ENCODE assay signal across 18 cellular contexts in the genomic region with DNA sequence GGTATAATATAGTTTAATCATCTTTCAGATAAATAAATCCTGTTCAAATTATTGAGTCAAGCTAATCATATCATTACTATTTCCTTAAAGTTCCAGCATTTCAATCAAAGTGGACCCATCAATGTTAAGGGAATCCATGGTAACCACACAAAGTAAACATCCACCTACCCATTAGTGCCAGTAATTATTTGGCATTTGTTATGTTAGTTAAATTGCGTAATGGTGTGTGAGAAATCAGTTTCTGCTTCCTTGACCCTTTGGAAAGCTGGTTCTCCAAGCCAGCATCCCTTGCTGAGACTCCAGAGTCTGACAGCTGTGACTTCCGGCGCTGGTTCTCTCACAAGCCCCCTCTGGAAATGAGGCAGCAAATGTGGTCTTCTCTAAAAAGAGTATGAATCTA.
DNase-seq lines count a peak whose midpoint lies in the region; ATAC-seq, FAIRE-seq and TF ChIP-seq lines count a peak whose summit lies in the region.
"Had no signal": no experiment of that assay in that cellular context is flagged by ENCODE, and none has a peak within 500 bp of the region (broad histone marks: within the 10 kb centered on the region; RNA-seq: fewer than 3 reads in every experiment).

No MANE protein-coding gene starts in this region.

- no peak for TF ChIP-seq POLR2A in right lobe of liver (IDR thresholded peaks at IDR 0.05)

- no peak for FAIRE-seq in bronchial epithelial cell (lab: Jason Lieb, UNC)

- DNase-seq in COR-L47 (lab: John Stamatoyannopoulos, UW) (peak; percentile 88), LNCaP clone FGC (ENCODE audit: low read depth) (peak; percentile 79), bronchial epithelial cell (ENCODE audit: low read depth) (peak; percentile 34), right lobe of liver (no peak), nucleus accumbens (lab: John Stamatoyannopoulos, UW) (no peak)
- DNase-seq in effector CD4-positive, alpha-beta T cell, result no peak
- DNase-seq: activated CD8-positive, alpha-beta memory T cell treated with anti-CD3 and anti-CD28 coated beads, Interleukin-2, amount 50 U/mL, for 4 hours; activated naive CD4-positive, alpha-beta T cell treated with Interleukin-2 at 50 U/mL for 16 hours; effector CD8-positive, alpha-beta T cell; islet precursor cell; mucosa of descending colon; NCI-H1436; NCI-H524; Peyer's patch; stimulated activated naive CD8-positive, alpha-beta T cell treated with anti-CD3 and anti-CD28 coated beads, Interleukin-15, amount 100 ng/mL, for 72 hours had no signal

- peaks cover 0 to 4% (median 0%) of the 10 kb centered on the region in 4 donors for H3K4me1 ChIP-seq in right lobe of liver
- H3K4me1 ChIP-seq: parathyroid adenoma, Peyer's patch had no signal

- H3K27ac ChIP-seq in right lobe of liver, result no peak overlapping the region
- H3K27ac ChIP-seq: parathyroid adenoma, Peyer's patch had no signal

- no peaks in the 10 kb centered on the region for H3K9me3 ChIP-seq in right lobe of liver
- H3K9me3 ChIP-seq: mucosa of descending colon, Peyer's patch had no signal

- ATAC-seq in right lobe of liver (peak; percentile 49 to 95 (median 88)), HG02763 (IDR thresholded peaks at IDR 0.05; ENCODE audit: unreplicated experiment) (no peak), GM18861 (IDR thresholded peaks at IDR 0.05; ENCODE audit: unreplicated experiment) (no peak)
- ATAC-seq: mucosa of descending colon had no signal

- TF ChIP-seq CTCF in LNCaP clone FGC (IDR thresholded peaks at IDR 0.05; ENCODE audit: control insufficient read depth, extremely low read depth, insufficient read depth) (no peak), bronchial epithelial cell (IDR thresholded peaks at IDR 0.05; ENCODE audit: insufficient read depth, low read length, severe bottlenecking) (no peak), right lobe of liver (IDR thresholded peaks at IDR 0.05) (no peak)

- H3K36me3 ChIP-seq in bronchial epithelial cell (ENCODE audit: control insufficient read depth, insufficient read depth, low read length) (no peaks in the 10 kb centered on the region), right lobe of liver (no peaks in the 10 kb centered on the region)
- H3K36me3 ChIP-seq: Peyer's patch had no signal

- no peaks in the 10 kb centered on the region for H3K27me3 ChIP-seq in bronchial epithelial cell (ENCODE audit: control insufficient read depth, insufficient read depth, low read length)
- H3K27me3 ChIP-seq in right lobe of liver, result no peaks in the 10 kb centered on the region
- H3K27me3 ChIP-seq: Peyer's patch had no signal

- WGBS in right lobe of liver (ENCODE audit: insufficient coverage, low coverage, low lambda C conversion rate, missing lambda C conversion rate), result 74% methylated on average over 3 of the region's 3 CpGs

- no peak overlapping the region for H3K4me3 ChIP-seq in LNCaP clone FGC (ENCODE audit: low read depth, low read length)
- no peak overlapping the region for H3K4me3 ChIP-seq in bronchial epithelial cell (ENCODE audit: low read depth, low read length)
- no peak overlapping the region for H3K4me3 ChIP-seq in right lobe of liver
- H3K4me3 ChIP-seq: mucosa of descending colon, Peyer's patch had no signal

- intact Hi-C loops in right lobe of liver (cut with DNase I), result no loop called here

Comparison
In these comparisons a context has a peak if more than half of its experiments do, and no peak if none do; other contexts are left out.
1. DNase-seq: peak in COR-L47 (single experiment), LNCaP clone FGC (single experiment) and bronchial epithelial cell (single experiment); none in right lobe of liver (0 of 3), effector CD4-positive, alpha-beta T cell (single experiment) and nucleus accumbens (0 of 56).
2. ATAC-seq: peak in right lobe of liver (4 of 4); none in HG02763 (single experiment) and GM18861 (single experiment).